1 cellular context compared by ENCODE assay signal in the genomic region with DNA sequence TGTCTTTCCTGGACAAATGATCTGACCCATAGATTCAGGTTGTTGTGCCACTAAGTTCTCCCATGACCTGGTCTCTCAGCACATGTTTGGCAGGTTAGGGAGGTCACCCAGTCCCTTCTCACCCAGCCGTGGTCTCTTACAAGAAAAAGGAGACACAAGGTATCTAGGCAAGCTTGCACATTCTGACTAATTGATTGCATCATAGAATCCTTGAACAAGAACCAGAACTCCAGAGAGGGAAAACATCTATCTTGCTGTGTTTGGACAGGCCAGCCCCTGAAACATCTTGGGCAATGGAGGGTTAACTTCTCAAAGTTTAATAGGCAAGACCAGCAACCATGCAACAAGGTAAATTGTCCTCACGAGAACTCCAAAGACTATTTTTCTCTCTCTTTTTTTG.
TF ChIP-seq lines count a peak whose summit lies in the region.

No MANE protein-coding gene starts in this region.

TF ChIP-seq in GM23338, 12 proteins besides CTCF, POLR2A, EP300 and RAD21 (continued from another document):
- TF ChIP-seq, protein P1, sequence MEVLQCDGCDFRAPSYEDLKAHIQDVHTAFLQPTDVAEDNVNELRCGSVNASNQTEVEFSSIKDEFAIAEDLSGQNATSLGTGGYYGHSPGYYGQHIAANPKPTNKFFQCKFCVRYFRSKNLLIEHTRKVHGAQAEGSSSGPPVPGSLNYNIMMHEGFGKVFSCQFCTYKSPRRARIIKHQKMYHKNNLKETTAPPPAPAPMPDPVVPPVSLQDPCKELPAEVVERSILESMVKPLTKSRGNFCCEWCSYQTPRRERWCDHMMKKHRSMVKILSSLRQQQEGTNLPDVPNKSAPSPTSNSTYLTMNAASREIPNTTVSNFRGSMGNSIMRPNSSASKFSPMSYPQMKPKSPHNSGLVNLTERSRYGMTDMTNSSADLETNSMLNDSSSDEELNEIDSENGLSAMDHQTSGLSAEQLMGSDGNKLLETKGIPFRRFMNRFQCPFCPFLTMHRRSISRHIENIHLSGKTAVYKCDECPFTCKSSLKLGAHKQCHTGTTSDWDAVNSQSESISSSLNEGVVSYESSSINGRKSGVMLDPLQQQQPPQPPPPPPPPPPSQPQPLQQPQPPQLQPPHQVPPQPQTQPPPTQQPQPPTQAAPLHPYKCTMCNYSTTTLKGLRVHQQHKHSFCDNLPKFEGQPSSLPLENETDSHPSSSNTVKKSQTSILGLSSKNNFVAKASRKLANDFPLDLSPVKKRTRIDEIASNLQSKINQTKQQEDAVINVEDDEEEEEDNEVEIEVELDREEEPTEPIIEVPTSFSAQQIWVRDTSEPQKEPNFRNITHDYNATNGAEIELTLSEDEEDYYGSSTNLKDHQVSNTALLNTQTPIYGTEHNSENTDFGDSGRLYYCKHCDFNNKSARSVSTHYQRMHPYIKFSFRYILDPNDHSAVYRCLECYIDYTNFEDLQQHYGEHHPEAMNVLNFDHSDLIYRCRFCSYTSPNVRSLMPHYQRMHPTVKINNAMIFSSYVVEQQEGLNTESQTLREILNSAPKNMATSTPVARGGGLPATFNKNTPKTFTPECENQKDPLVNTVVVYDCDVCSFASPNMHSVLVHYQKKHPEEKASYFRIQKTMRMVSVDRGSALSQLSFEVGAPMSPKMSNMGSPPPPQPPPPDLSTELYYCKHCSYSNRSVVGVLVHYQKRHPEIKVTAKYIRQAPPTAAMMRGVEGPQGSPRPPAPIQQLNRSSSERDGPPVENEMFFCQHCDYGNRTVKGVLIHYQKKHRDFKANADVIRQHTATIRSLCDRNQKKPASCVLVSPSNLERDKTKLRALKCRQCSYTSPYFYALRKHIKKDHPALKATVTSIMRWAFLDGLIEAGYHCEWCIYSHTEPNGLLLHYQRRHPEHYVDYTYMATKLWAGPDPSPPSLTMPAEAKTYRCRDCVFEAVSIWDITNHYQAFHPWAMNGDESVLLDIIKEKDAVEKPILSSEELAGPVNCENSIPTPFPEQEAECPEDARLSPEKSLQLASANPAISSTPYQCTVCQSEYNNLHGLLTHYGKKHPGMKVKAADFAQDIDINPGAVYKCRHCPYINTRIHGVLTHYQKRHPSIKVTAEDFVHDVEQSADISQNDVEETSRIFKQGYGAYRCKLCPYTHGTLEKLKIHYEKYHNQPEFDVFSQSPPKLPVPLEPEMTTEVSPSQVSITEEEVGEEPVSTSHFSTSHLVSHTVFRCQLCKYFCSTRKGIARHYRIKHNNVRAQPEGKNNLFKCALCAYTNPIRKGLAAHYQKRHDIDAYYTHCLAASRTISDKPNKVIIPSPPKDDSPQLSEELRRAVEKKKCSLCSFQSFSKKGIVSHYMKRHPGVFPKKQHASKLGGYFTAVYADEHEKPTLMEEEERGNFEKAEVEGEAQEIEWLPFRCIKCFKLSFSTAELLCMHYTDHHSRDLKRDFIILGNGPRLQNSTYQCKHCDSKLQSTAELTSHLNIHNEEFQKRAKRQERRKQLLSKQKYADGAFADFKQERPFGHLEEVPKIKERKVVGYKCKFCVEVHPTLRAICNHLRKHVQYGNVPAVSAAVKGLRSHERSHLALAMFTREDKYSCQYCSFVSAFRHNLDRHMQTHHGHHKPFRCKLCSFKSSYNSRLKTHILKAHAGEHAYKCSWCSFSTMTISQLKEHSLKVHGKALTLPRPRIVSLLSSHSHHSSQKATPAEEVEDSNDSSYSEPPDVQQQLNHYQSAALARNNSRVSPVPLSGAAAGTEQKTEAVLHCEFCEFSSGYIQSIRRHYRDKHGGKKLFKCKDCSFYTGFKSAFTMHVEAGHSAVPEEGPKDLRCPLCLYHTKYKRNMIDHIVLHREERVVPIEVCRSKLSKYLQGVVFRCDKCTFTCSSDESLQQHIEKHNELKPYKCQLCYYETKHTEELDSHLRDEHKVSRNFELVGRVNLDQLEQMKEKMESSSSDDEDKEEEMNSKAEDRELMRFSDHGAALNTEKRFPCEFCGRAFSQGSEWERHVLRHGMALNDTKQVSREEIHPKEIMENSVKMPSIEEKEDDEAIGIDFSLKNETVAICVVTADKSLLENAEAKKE (CRISPR knock-in tag; IDR thresholded peaks at IDR 0.05) = no peak
- TF ChIP-seq STAT1 (IDR thresholded peaks at IDR 0.05; ENCODE audit: unreplicated experiment) (no peak), ZNF331 (CRISPR knock-in tag; IDR thresholded peaks at IDR 0.05; ENCODE audit: low read depth) (no peak)
